In the genomic region with DNA sequence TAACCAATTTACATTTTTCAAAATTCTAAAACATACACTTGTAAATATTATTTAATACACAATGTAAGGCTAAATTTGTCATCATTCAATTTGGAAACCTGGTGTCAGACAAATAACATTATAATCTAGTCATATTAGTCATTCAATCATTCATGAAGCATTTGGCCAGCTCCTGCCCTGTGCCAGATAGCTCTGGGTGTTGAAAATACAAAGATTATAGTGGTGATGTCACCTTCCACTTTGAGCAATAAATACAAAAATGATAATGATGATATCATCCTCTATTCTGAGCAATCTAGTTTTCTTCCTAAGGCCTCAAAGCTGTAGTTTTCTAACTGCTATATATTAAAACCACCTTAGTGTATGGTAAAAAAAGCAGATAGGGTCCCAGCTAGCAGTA, we compare ENCODE assay signal across 2 cellular contexts.
TF ChIP-seq lines count a peak whose summit lies in the region.

No MANE protein-coding gene starts in this region.

TF ChIP-seq in GM12878, 131 proteins besides CTCF, POLR2A, EP300 and RAD21:
- TF ChIP-seq JUNB (IDR thresholded peaks at IDR 0.05) (peak; percentile 55), ATF2 (IDR thresholded peaks at IDR 0.05; ENCODE audit: low read length) (peak; percentile 71), TCF3 (IDR thresholded peaks at IDR 0.05; ENCODE audit: borderline replicate concordance, insufficient read depth, low read depth, low read length) (no peak), MEF2A (IDR thresholded peaks at IDR 0.05; ENCODE audit: insufficient read depth, low read depth, low read length) (peak; percentile 58; the same call in 1 of the 2 replicates), SPI1 (IDR thresholded peaks at IDR 0.05; ENCODE audit: borderline replicate concordance, insufficient read depth, low read depth, low read length) (no peak)

TF ChIP-seq in WTC11, 78 proteins besides CTCF, POLR2A, EP300 and RAD21:
- TF ChIP-seq ZNF425 (CRISPR knock-in tag; conservative IDR thresholded peaks at IDR 0.05) = no peak
- TF ChIP-seq ZNF121 (CRISPR knock-in tag; IDR thresholded peaks at IDR 0.05) = no peak
- no peak for TF ChIP-seq ZNF232 (CRISPR knock-in tag; IDR thresholded peaks at IDR 0.05)
- no peak for TF ChIP-seq CREM (CRISPR knock-in tag; IDR thresholded peaks at IDR 0.05)
- TF ChIP-seq TCF7 (CRISPR knock-in tag; IDR thresholded peaks at IDR 0.05; ENCODE audit: low read depth) = no peak
- TF ChIP-seq, protein P1, sequence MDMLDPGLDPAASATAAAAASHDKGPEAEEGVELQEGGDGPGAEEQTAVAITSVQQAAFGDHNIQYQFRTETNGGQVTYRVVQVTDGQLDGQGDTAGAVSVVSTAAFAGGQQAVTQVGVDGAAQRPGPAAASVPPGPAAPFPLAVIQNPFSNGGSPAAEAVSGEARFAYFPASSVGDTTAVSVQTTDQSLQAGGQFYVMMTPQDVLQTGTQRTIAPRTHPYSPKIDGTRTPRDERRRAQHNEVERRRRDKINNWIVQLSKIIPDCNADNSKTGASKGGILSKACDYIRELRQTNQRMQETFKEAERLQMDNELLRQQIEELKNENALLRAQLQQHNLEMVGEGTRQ (CRISPR knock-in tag; IDR thresholded peaks at IDR 0.05) = no peak
- no peak for TF ChIP-seq PRDM15 (CRISPR knock-in tag; IDR thresholded peaks at IDR 0.05)
